22 cellular contexts compared by ENCODE assay signal in genomic region chr7:78542981-78543380, GRCh38.
"Had no signal": no experiment of that assay in that cellular context is flagged by ENCODE, and none has a peak within 500 bp of the region (broad histone marks: within the 10 kb centered on the region; RNA-seq: fewer than 3 reads in every experiment).

No MANE protein-coding gene starts in this region.

- H3K4me3 ChIP-seq: SJSA1 had no signal

- H3K4me1 ChIP-seq: SJSA1 had no signal

- H3K27ac ChIP-seq: HL-60, SJSA1 had no signal

- H3K36me3 ChIP-seq: SJSA1 had no signal

- H3K27me3 ChIP-seq: SJSA1 had no signal

- H3K4me2 ChIP-seq: SK-N-SH had no signal

- FAIRE-seq: RCC 7860 had no signal

- H3K9me3 ChIP-seq: SJSA1 had no signal

- H3K9ac ChIP-seq: SK-N-SH had no signal

- DNase-seq: KBM-7, MV-4-11, NCI-H1048, NCI-H1105, NCI-H1417, NCI-H1436 treated with DMSO at 0.1 percent for 48 hours, NCI-H1694, NCI-H187 treated with DMSO at 0.1 percent for 48 hours, NCI-H2029 treated with DMSO at 0.1 percent for 48 hours, NCI-H2171 treated with DMSO at 0.1 percent for 48 hours, NCI-H345, NCI-H446 treated with DMSO at 0.1 percent for 48 hours, NCI-H510A treated with DMSO at 0.1 percent for 48 hours, NCI-H526, Right ventricle myocardium superior, RPMI8226, SIG-M5, SK-N-SH, SW 1271 had no signal
